1 cellular context compared by ENCODE assay signal in genomic region chr6:30211306-30211705, GRCh38.
TF ChIP-seq lines count a peak whose summit lies in the region.

No MANE protein-coding gene starts in this region.

TF ChIP-seq in endothelial cell of umbilical vein, 7 proteins besides CTCF, POLR2A, EP300 and RAD21:
- TF ChIP-seq FOS (IDR thresholded peaks at IDR 0.05; ENCODE audit: borderline replicate concordance, insufficient read depth, low read length) (no peak), EZH2 (IDR thresholded peaks at IDR 0.05; ENCODE audit: borderline replicate concordance, low read depth, low read length, severe bottlenecking) (no peak), MYC (IDR thresholded peaks at IDR 0.05; ENCODE audit: low read depth, low read length) (no peak), JUN (IDR thresholded peaks at IDR 0.05; ENCODE audit: borderline replicate concordance, insufficient read depth, insufficient read length, low read depth) (no peak), GATA2 (IDR thresholded peaks at IDR 0.05; ENCODE audit: insufficient read depth, insufficient read length, low read depth, low read length) (no peak), MAX (IDR thresholded peaks at IDR 0.05; ENCODE audit: insufficient read depth, insufficient read length) (no peak), POLR2AphosphoS5 (IDR thresholded peaks at IDR 0.05; ENCODE audit: insufficient read depth, low read depth, low read length) (no peak)
